In the genomic region with DNA sequence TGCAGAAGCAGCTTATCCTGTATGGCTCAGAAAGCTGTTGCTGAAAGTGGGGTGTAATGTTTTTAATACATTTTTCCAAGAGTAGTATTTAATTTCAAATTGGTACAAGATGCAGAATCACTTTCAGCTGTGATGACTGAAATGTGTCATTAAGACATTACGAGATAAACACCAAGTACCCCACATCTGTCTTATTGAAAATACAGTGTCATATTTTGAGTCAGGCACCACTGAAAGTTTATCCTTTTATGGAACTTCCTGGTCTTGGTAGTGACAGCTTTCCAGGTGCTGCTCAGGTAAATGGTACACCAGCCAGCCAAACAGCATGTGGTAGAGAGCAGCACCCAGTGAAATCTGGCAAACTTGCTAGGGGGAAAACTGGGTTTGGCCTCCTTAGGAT, we compare ENCODE assay signal across 14 cellular contexts. TPM values are rescaled to one million over a fixed set of nuclear protein-coding genes. Genes with fewer than 3 reads are reported as not detected.
DNase-seq lines count a peak whose midpoint lies in the region; ATAC-seq and TF ChIP-seq lines count a peak whose summit lies in the region.
"Had no signal": no experiment of that assay in that cellular context is flagged by ENCODE, and none has a peak within 500 bp of the region (broad histone marks: within the 10 kb centered on the region; RNA-seq: fewer than 3 reads in every experiment).

No MANE protein-coding gene starts in this region.

- no peaks in the 10 kb centered on the region for H3K27me3 Mint-ChIP-seq in CD8-positive, alpha-beta T cell (ENCODE audit: low read depth)
- H3K27me3 Mint-ChIP-seq in activated T-helper 17 cell treated with anti-CD3 and anti-CD28 coated beads, Interleukin-2, amount 50 U/mL, for 72 hours, result no peaks in the 10 kb centered on the region
- H3K27me3 Mint-ChIP-seq: CD8-positive, alpha-beta memory T cell had no signal

- CTCF ChIA-PET in A673 (lab: Charles Lee), result interaction anchor here (0.7 kb wide), 1 partner anchor 142 kb away, joined by 8 read pairs; no protein-coding TSS in a partner anchor
- CTCF ChIA-PET in CD8-positive, alpha-beta T cell (lab: Charles Lee), result interaction anchor here (0.6 kb wide), 1 partner anchor 11 kb away, joined by 3 read pairs; no protein-coding TSS in a partner anchor

- no peaks in the 10 kb centered on the region for H3K9me3 Mint-ChIP-seq in CD8-positive, alpha-beta T cell
- no peaks in the 10 kb centered on the region for H3K9me3 Mint-ChIP-seq in activated T-helper 17 cell treated with anti-CD3 and anti-CD28 coated beads, Interleukin-2, amount 50 U/mL, for 72 hours
- H3K9me3 Mint-ChIP-seq in stimulated activated effector memory CD8-positive, alpha-beta T cell treated with anti-CD3 and anti-CD28 coated beads, Interleukin-12 subunit alpha, Interleukin-12 subunit beta, amount 100 ng/mL, for 72 hours, result no peaks in the 10 kb centered on the region
- H3K9me3 Mint-ChIP-seq: CD8-positive, alpha-beta memory T cell had no signal

- peak overlapping the region; percentile 73 for H3K27ac Mint-ChIP-seq in CD8-positive, alpha-beta T cell
- H3K27ac Mint-ChIP-seq in activated T-helper 17 cell treated with anti-CD3 and anti-CD28 coated beads, Interleukin-2, amount 50 U/mL, for 72 hours, result no peak overlapping the region
- peak overlapping the region; percentile 50 for H3K27ac Mint-ChIP-seq in stimulated activated effector memory CD8-positive, alpha-beta T cell treated with anti-CD3 and anti-CD28 coated beads, Interleukin-12 subunit alpha, Interleukin-12 subunit beta, amount 100 ng/mL, for 72 hours

- no peaks in the 10 kb centered on the region for H3K27me3 ChIP-seq in A673 (replicated peaks; ENCODE audit: insufficient read depth, low read depth, low read length, poor library complexity)
- H3K27me3 ChIP-seq in CD8-positive, alpha-beta T cell (ENCODE audit: insufficient read depth, low read length), result no peaks in the 10 kb centered on the region
- H3K27me3 ChIP-seq: BE2C had no signal

- peak overlapping the region; percentile 1 for H3K27ac ChIP-seq in A673 (ENCODE audit: low read depth, low read length, poor library complexity, severe bottlenecking)
- no peak overlapping the region for H3K27ac ChIP-seq in CD8-positive, alpha-beta T cell (ENCODE audit: low read depth, low read length)
- H3K27ac ChIP-seq: C4-2B had no signal

- intact Hi-C loops in A673 (cut with micrococcal nuclease; ENCODE audit: unreplicated experiment), result loop anchor here (10.0 kb wide), 1 partner anchor 735 kb away; no protein-coding TSS in a partner anchor
- intact Hi-C loops in CD8-positive, alpha-beta T cell (cut with DNase I, micrococcal nuclease), result no loop called here

- H3K9me3 ChIP-seq in A673 (ENCODE audit: low read depth, low read length, poor library complexity, severe bottlenecking), result no peaks in the 10 kb centered on the region
- no peaks in the 10 kb centered on the region for H3K9me3 ChIP-seq in CD8-positive, alpha-beta T cell (ENCODE audit: low read length)
- H3K9me3 ChIP-seq: BE2C, Caco-2 had no signal

- POLR2A ChIA-PET in A673 (lab: Charles Lee; ENCODE audit: low non-redundant PET), result no interaction called here
- POLR2A ChIA-PET in CD8-positive, alpha-beta T cell (lab: Charles Lee), result interaction anchor here (1.4 kb wide), 1 partner anchor 17 kb away, joined by 3 read pairs; no protein-coding TSS in a partner anchor

- H3K4me1 Mint-ChIP-seq in CD8-positive, alpha-beta T cell (ENCODE audit: low read depth), result peaks cover 5% of the 10 kb centered on the region
- peaks cover 7% of the 10 kb centered on the region for H3K4me1 Mint-ChIP-seq in activated T-helper 17 cell treated with anti-CD3 and anti-CD28 coated beads, Interleukin-2, amount 50 U/mL, for 72 hours
- H3K4me1 Mint-ChIP-seq in stimulated activated effector memory CD8-positive, alpha-beta T cell treated with anti-CD3 and anti-CD28 coated beads, Interleukin-12 subunit alpha, Interleukin-12 subunit beta, amount 100 ng/mL, for 72 hours, result peaks cover 11% of the 10 kb centered on the region

- ATAC-seq in CD8-positive, alpha-beta T cell, result no peak
- ATAC-seq in activated T-helper 17 cell treated with anti-CD3 and anti-CD28 coated beads, Interleukin-2, amount 50 U/mL, for 72 hours (replicated peaks), result peak; percentile 34
- peak; percentile 36 for ATAC-seq in stimulated activated effector memory CD8-positive, alpha-beta T cell treated with anti-CD3 and anti-CD28 coated beads, Interleukin-12 subunit alpha, Interleukin-12 subunit beta, amount 100 ng/mL, for 72 hours
- ATAC-seq in HG02642 (IDR thresholded peaks at IDR 0.05; ENCODE audit: poor library complexity, unreplicated experiment) (no peak), HG03108 (IDR thresholded peaks at IDR 0.05; ENCODE audit: unreplicated experiment) (no peak)
- ATAC-seq: HCT116 had no signal

- no peak overlapping the region for H3K4me3 Mint-ChIP-seq in CD8-positive, alpha-beta T cell
- H3K4me3 Mint-ChIP-seq in activated T-helper 17 cell treated with anti-CD3 and anti-CD28 coated beads, Interleukin-2, amount 50 U/mL, for 72 hours, result no peak overlapping the region
- H3K4me3 Mint-ChIP-seq in stimulated activated effector memory CD8-positive, alpha-beta T cell treated with anti-CD3 and anti-CD28 coated beads, Interleukin-12 subunit alpha, Interleukin-12 subunit beta, amount 100 ng/mL, for 72 hours, result no peak overlapping the region
- H3K4me3 Mint-ChIP-seq: CD8-positive, alpha-beta memory T cell had no signal

- peaks cover 17% of the 10 kb centered on the region for H3K4me1 ChIP-seq in A673 (ENCODE audit: insufficient read depth, low read length, poor library complexity, severe bottlenecking)
- H3K4me1 ChIP-seq in CD8-positive, alpha-beta T cell (ENCODE audit: insufficient read depth, low read length), result no peaks in the 10 kb centered on the region
- H3K4me1 ChIP-seq: BE2C, Caco-2 had no signal

- DNase-seq in A673 (ENCODE audit: low spot score) (no peak), NAMALWA (ENCODE audit: low spot score) (no peak)
- no peak for DNase-seq in CD8-positive, alpha-beta T cell
- DNase-seq in stimulated activated effector memory CD8-positive, alpha-beta T cell treated with anti-CD3 and anti-CD28 coated beads, Interleukin-12 subunit alpha, Interleukin-12 subunit beta, amount 100 ng/mL, for 72 hours (ENCODE audit: low spot score in 2 of 2), result no peak
- DNase-seq: BE2C; Caco-2; CD8-positive, alpha-beta memory T cell; DND-41; GDM1 had no signal

- TF ChIP-seq CTCF in A673 (conservative IDR thresholded peaks at IDR 0.05; ENCODE audit: low read depth, low read length), result no peak
- TF ChIP-seq CTCF in CD8-positive, alpha-beta T cell (IDR thresholded peaks at IDR 0.05), result no peak

- H3K36me3 Mint-ChIP-seq in CD8-positive, alpha-beta T cell, result peaks cover 75% of the 10 kb centered on the region
- peaks cover 97% of the 10 kb centered on the region for H3K36me3 Mint-ChIP-seq in activated T-helper 17 cell treated with anti-CD3 and anti-CD28 coated beads, Interleukin-2, amount 50 U/mL, for 72 hours (ENCODE audit: low read depth)
- H3K36me3 Mint-ChIP-seq in stimulated activated effector memory CD8-positive, alpha-beta T cell treated with anti-CD3 and anti-CD28 coated beads, Interleukin-12 subunit alpha, Interleukin-12 subunit beta, amount 100 ng/mL, for 72 hours, result peaks cover 84% of the 10 kb centered on the region

- no peak overlapping the region for H3K4me3 ChIP-seq in A673 (ENCODE audit: low read depth, low read length, poor library complexity, severe bottlenecking)
- H3K4me3 ChIP-seq in CD8-positive, alpha-beta T cell (ENCODE audit: low read depth, low read length), result no peak overlapping the region

- peaks cover 25% of the 10 kb centered on the region for H3K36me3 ChIP-seq in A673 (ENCODE audit: insufficient read depth, low read length, poor library complexity, severe bottlenecking)
- peaks cover 6% of the 10 kb centered on the region for H3K36me3 ChIP-seq in CD8-positive, alpha-beta T cell (ENCODE audit: insufficient read depth, low read length)

- BruUV-seq in A673 (replicated peaks; lab: Mats Ljungman, UMichigan), result no TSS peak

RNA-seq across cellular contexts. Expression of gene ASTE1, which starts 16.9 kb away (rescaled TPM):
- total RNA-seq in A673 (2021), result 7.3 and 8.1 TPM in 2 replicates
- total RNA-seq in CD8-positive, alpha-beta T cell, result 10 to 100 TPM; 24.6 to 25.9 TPM
- 10 to 100 TPM in 1 of 2 donors, 1 to 10 TPM in 1; 6.5 to 11.8 TPM for total RNA-seq in activated T-helper 17 cell treated with anti-CD3 and anti-CD28 coated beads, Interleukin-2, amount 50 U/mL, for 72 hours

RNA-seq across cellular contexts. Expression of gene NEK11, which starts 17.0 kb away (rescaled TPM):
- 4.4 and 5.0 TPM in 2 replicates for total RNA-seq in A673 (2021)
- 1 to 10 TPM; 3.6 to 3.8 TPM for total RNA-seq in CD8-positive, alpha-beta T cell
- total RNA-seq in activated T-helper 17 cell treated with anti-CD3 and anti-CD28 coated beads, Interleukin-2, amount 50 U/mL, for 72 hours, result 1 to 10 TPM; 3.1 to 3.2 TPM

Comparison
In these comparisons a context has a peak if more than half of its experiments do, and no peak if none do; other contexts are left out.
1. ATAC-seq: peak in activated T-helper 17 cell treated with anti-CD3 and anti-CD28 coated beads, Interleukin-2, amount 50 U/mL, for 72 hours (single experiment) and stimulated activated effector memory CD8-positive, alpha-beta T cell treated with anti-CD3 and anti-CD28 coated beads, Interleukin-12 subunit alpha, Interleukin-12 subunit beta, amount 100 ng/mL, for 72 hours (single experiment); none in CD8-positive, alpha-beta T cell (single experiment), HG02642 (single experiment) and HG03108 (single experiment).